ENCODE assay signal across 12 cellular contexts in genomic region chr3:172259191-172259590, GRCh38.
DNase-seq lines count a peak whose midpoint lies in the region; ATAC-seq and TF ChIP-seq lines count a peak whose summit lies in the region.
"Had no signal": no experiment of that assay in that cellular context is flagged by ENCODE, and none has a peak within 500 bp of the region (broad histone marks: within the 10 kb centered on the region; RNA-seq: fewer than 3 reads in every experiment).

No MANE protein-coding gene starts in this region.

- no peaks in the 10 kb centered on the region for H3K9me3 ChIP-seq in ovary

- no peak for DNase-seq in Right ventricle myocardium inferior (ENCODE audit: missing footprints)
- DNase-seq in cardiac septum (ENCODE audit: low spot score): no peak
- no peak for DNase-seq in Right ventricle myocardium superior
- peak in 3 of 5 donors; percentile 35 to 43 (median 37) for DNase-seq in ovary
- DNase-seq in NCI-H2196 (lab: John Stamatoyannopoulos, UW; ENCODE audit: unreplicated experiment): no peak
- DNase-seq in GM13976 (ENCODE audit: low spot score): no peak
- DNase-seq: 8988T; activated CD4-positive, alpha-beta memory T cell treated with anti-CD3 and anti-CD28 coated beads for 36 hours; Karpas-422; NCI-H2107 had no signal

- TF ChIP-seq CTCF in ovary (IDR thresholded peaks at IDR 0.05) (no peak), GM13976 (IDR thresholded peaks at IDR 0.05; ENCODE audit: borderline replicate concordance, control extremely low read depth, extremely low read depth, insufficient read depth, missing control alignments) (no peak)

- ATAC-seq in Right ventricle myocardium inferior: peak; percentile 58
- peak; percentile 43 for ATAC-seq in Right ventricle myocardium superior (ENCODE audit: poor library complexity)
- ATAC-seq in GM21717 (IDR thresholded peaks at IDR 0.05; ENCODE audit: unreplicated experiment): no peak
- ATAC-seq in HG03139 (IDR thresholded peaks at IDR 0.05; ENCODE audit: unreplicated experiment): no peak

- peak overlapping the region in 1 of 2 donors; percentile 59 for H3K27ac ChIP-seq in ovary

- in situ Hi-C loops in GM13976 (cut with MboI; ENCODE audit: low sequenced_read_pairs, unreplicated experiment): no loop called here

- no peaks in the 10 kb centered on the region for H3K27me3 ChIP-seq in ovary

- H3K36me3 ChIP-seq in ovary: no peaks in the 10 kb centered on the region

- H3K4me3 ChIP-seq in ovary: no peak overlapping the region

- peaks cover 39% of the 10 kb centered on the region for H3K4me1 ChIP-seq in ovary (ENCODE audit: insufficient read depth)

- intact Hi-C loops in Right ventricle myocardium inferior (cut with DNase I) (loop anchor here (5.0 kb wide), 2 partner anchors 33 to 57 kb away; no protein-coding TSS in a partner anchor), cardiac septum (cut with DNase I) (loop anchor here (5.0 kb wide), 4 partner anchors 37 to 58 kb away; no protein-coding TSS in a partner anchor), Right ventricle myocardium superior (cut with DNase I) (no loop called here), ovary (cut with DNase I) (loop anchor here in 1 of 4 donors (5.0 kb wide), 1 partner anchor 1902 kb away; the partner anchor contains the start of gene SKIL)

- TF ChIP-seq POLR2A in ovary (IDR thresholded peaks at IDR 0.05): no peak

- WGBS in ovary, 3 donors: 28 to 45% (median 36%) methylated on average over 6 of the region's 6 CpGs

- no peak for TF ChIP-seq EP300 in ovary (IDR thresholded peaks at IDR 0.05)

Comparison
In these comparisons a context has a peak if more than half of its experiments do, and no peak if none do; other contexts are left out.
1. ATAC-seq: peak in Right ventricle myocardium inferior (single experiment) and Right ventricle myocardium superior (single experiment); none in GM21717 (single experiment) and HG03139 (single experiment).
2. DNase-seq: peak in ovary (3 of 5); none in Right ventricle myocardium inferior (single experiment), cardiac septum (single experiment), Right ventricle myocardium superior (single experiment), NCI-H2196 (single experiment) and GM13976 (single experiment).